Comparison of ENCODE assay signal across 12 cellular contexts in the genomic region with DNA sequence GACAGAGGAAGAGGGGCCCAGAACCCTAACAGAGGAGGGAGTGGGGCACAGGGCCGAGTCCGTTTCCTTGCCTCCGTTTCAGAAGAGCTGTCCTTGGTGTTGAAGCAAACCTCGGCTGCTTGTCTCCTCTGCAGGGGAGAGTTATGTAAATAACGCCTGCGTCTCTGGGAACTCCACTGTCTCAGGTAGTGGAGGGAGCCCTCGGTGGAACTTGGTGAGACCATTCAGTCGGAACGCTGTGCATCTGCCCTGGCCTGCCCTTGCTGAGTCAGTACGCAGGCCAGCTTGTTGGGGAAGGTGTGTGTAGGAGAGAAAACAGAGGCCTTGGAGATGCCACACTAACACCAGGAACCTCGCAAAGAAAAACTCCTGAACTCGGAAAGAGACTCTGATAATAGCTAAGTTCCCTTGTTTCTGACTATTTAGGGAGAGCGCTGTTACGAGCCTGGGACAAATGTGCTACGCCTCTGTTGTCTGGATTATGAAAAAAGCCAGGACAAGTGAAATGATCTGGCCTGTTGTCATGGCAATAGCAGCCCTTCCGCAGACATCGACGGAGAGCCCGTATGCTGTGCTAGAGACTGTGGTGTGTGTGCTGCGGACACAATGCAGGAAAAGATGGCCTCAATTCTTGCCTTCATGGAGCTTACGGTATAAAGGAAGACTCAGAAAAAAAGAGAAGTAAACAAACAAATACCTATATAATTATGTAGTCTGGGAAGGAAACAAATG.
A peak's percentile ranks its signal among the peaks of the same experiment; 100 is the strongest.
DNase-seq lines count a peak whose midpoint lies in the region; ATAC-seq and TF ChIP-seq lines count a peak whose summit lies in the region.
"Had no signal": no experiment of that assay in that cellular context is flagged by ENCODE, and none has a peak within 500 bp of the region (broad histone marks: within the 10 kb centered on the region; RNA-seq: fewer than 3 reads in every experiment).

No MANE protein-coding gene starts in this region.

- TF ChIP-seq CTCF in HCT116 (IDR thresholded peaks at IDR 0.05 in 2 of 3, conservative IDR thresholded peaks at IDR 0.05 in 1 of 3; ENCODE audit: borderline replicate concordance in 1 of 3, insufficient read depth in 1 of 3, low read depth in 2 of 3, low read length in 2 of 3) = no peak
- TF ChIP-seq CTCF in esophagus muscularis mucosa (IDR thresholded peaks at IDR 0.05) = no peak
- no peak for TF ChIP-seq CTCF in nephron progenitor cell (IDR thresholded peaks at IDR 0.05)

- H3K4me1 ChIP-seq in HCT116 (ENCODE audit: control insufficient read depth in 1 of 2, insufficient read depth in 2 of 2, low read length in 2 of 2) = no peaks in the 10 kb centered on the region
- no peaks in the 10 kb centered on the region for H3K4me1 ChIP-seq in esophagus muscularis mucosa

- TF ChIP-seq RAD21 in HCT116 (IDR thresholded peaks at IDR 0.05; ENCODE audit: low read depth) = no peak

- H3K4me3 Mint-ChIP-seq in nephron progenitor cell = no peak overlapping the region
- no peak overlapping the region for H3K4me3 Mint-ChIP-seq in activated T-helper 2 cell treated with anti-CD3 and anti-CD28 coated beads, Interferon-gamma antibody, Interleukin-2, Interleukin-4, amounts not matched to agents 10 μg/mL and 5 μg/mL and 100 μg/mL, durations not matched to agents 14 hours and 24 hours and 36 hours (ENCODE audit: low read depth)

- H3K79me2 ChIP-seq in HCT116 (ENCODE audit: insufficient read depth, low read length) = no peaks in the 10 kb centered on the region

- H3K27me3 ChIP-seq in HCT116 (ENCODE audit: insufficient read depth, low read length) (0 out of 2 replicates have a peak, but pooled peaks cover 18% of the 10 kb centered on the region), esophagus muscularis mucosa (peaks cover 0 to 11% (median 0%) of the 10 kb centered on the region in 4 donors)

- POLR2A ChIA-PET in HCT116 (lab: Charles Lee) = no interaction called here

- no peaks in the 10 kb centered on the region for H3K9me2 ChIP-seq in HCT116 (ENCODE audit: insufficient read depth)

- no peaks in the 10 kb centered on the region for H3K36me3 Mint-ChIP-seq in nephron progenitor cell (ENCODE audit: low read depth)
- H3K36me3 Mint-ChIP-seq in activated T-helper 2 cell treated with anti-CD3 and anti-CD28 coated beads, Interferon-gamma antibody, Interleukin-2, Interleukin-4, amounts not matched to agents 10 μg/mL and 5 μg/mL and 100 μg/mL, durations not matched to agents 14 hours and 24 hours and 36 hours (ENCODE audit: low read depth) = no peaks in the 10 kb centered on the region

- peaks cover 8% of the 10 kb centered on the region for H3K4me1 Mint-ChIP-seq in nephron progenitor cell
- H3K4me1 Mint-ChIP-seq in activated T-helper 2 cell treated with anti-CD3 and anti-CD28 coated beads, Interferon-gamma antibody, Interleukin-2, Interleukin-4, amounts not matched to agents 10 μg/mL and 5 μg/mL and 100 μg/mL, durations not matched to agents 14 hours and 24 hours and 36 hours (ENCODE audit: low read depth) = peaks cover 3% of the 10 kb centered on the region

- H3K27ac Mint-ChIP-seq in nephron progenitor cell = no peak overlapping the region
- H3K27ac Mint-ChIP-seq in activated T-helper 2 cell treated with anti-CD3 and anti-CD28 coated beads, Interferon-gamma antibody, Interleukin-2, Interleukin-4, amounts not matched to agents 10 μg/mL and 5 μg/mL and 100 μg/mL, durations not matched to agents 14 hours and 24 hours and 36 hours = no peak overlapping the region

- no peak for ATAC-seq in HCT116

- H3K4me3 ChIP-seq in HCT116 (replicated peaks in 1 of 2; ENCODE audit: low read depth in 1 of 2, low read length in 2 of 2) (no peak overlapping the region), esophagus muscularis mucosa (no peak overlapping the region)
- H3K4me3 ChIP-seq: lung, PC-9 had no signal

- H3K27me3 Mint-ChIP-seq in nephron progenitor cell (ENCODE audit: low read depth, poor library complexity) = peaks cover 13% of the 10 kb centered on the region
- H3K27me3 Mint-ChIP-seq in activated T-helper 2 cell treated with anti-CD3 and anti-CD28 coated beads, Interferon-gamma antibody, Interleukin-2, Interleukin-4, amounts not matched to agents 10 μg/mL and 5 μg/mL and 100 μg/mL, durations not matched to agents 14 hours and 24 hours and 36 hours (ENCODE audit: low read depth) = no peaks in the 10 kb centered on the region

- TF ChIP-seq POLR2A in HCT116 (IDR thresholded peaks at IDR 0.05; ENCODE audit: borderline replicate concordance, extremely low read depth, insufficient read depth, insufficient read length) (no peak), esophagus muscularis mucosa (IDR thresholded peaks at IDR 0.05; ENCODE audit: low read depth) (no peak)

- H3K9ac ChIP-seq in HCT116 (ENCODE audit: low read length) = no peak overlapping the region

- DNase-seq in HCT116 (ENCODE audit: low read depth, low spot score) = no peak
- peak; percentile 59 for DNase-seq in SK-N-DZ (ENCODE audit: low spot score)
- peak; percentile 80 for DNase-seq in esophagus muscularis mucosa (ENCODE audit: extremely low spot score)
- DNase-seq in nephron progenitor cell = peak; percentile 51
- no peak for DNase-seq in NCI-H1930 (lab: John Stamatoyannopoulos, UW)
- DNase-seq in activated CD4-positive, alpha-beta T cell treated with anti-CD3 and anti-CD28 coated beads, Interleukin-2, amount 50 U/mL, for 4 hours = no peak
- DNase-seq in HCEC 1CT = no peak
- no peak for DNase-seq in activated T-helper 2 cell treated with anti-CD3 and anti-CD28 coated beads, Interferon-gamma antibody, Interleukin-2, Interleukin-4, amounts not matched to agents 10 μg/mL and 5 μg/mL and 100 μg/mL, durations not matched to agents 14 hours and 24 hours and 36 hours (ENCODE audit: low spot score)
- DNase-seq: activated effector memory CD4-positive, alpha-beta T cell treated with anti-CD3 and anti-CD28 coated beads, Interleukin-2, amount 50 U/mL, for 16 hours; NCI-H1092 treated with DMSO at 0.1 percent for 48 hours; PC-9 had no signal

- H3K4me2 ChIP-seq in HCT116 (ENCODE audit: low read length) = no peak overlapping the region
- H3K4me2 ChIP-seq: PC-9 had no signal

- no peaks in the 10 kb centered on the region for H3K36me3 ChIP-seq in HCT116 (ENCODE audit: control insufficient read depth in 1 of 2, insufficient read depth in 2 of 2, low read length in 2 of 2)
- no peaks in the 10 kb centered on the region for H3K36me3 ChIP-seq in esophagus muscularis mucosa

- BruUV-seq in HCT116 (replicated peaks; lab: Mats Ljungman, UMichigan) = no TSS peak

- RAD21 ChIA-PET in HCT116 (lab: Charles Lee; ENCODE audit: low non-redundant PET in 1 of 2, low total read pairs in 2 of 2, uncharacterized antibody in 2 of 2, unreplicated experiment in 2 of 2) = no interaction called here

- H3K9me3 ChIP-seq in HCT116 (ENCODE audit: control insufficient read depth in 1 of 2, insufficient read depth in 1 of 2, low read depth in 1 of 2, low read length in 2 of 2) = no peaks in the 10 kb centered on the region
- H3K9me3 ChIP-seq in esophagus muscularis mucosa = no peaks in the 10 kb centered on the region

- 69% methylated on average over 16 of the region's 21 CpGs for WGBS in esophagus muscularis mucosa

- no peaks in the 10 kb centered on the region for H3K9me3 Mint-ChIP-seq in nephron progenitor cell
- no peaks in the 10 kb centered on the region for H3K9me3 Mint-ChIP-seq in activated T-helper 2 cell treated with anti-CD3 and anti-CD28 coated beads, Interferon-gamma antibody, Interleukin-2, Interleukin-4, amounts not matched to agents 10 μg/mL and 5 μg/mL and 100 μg/mL, durations not matched to agents 14 hours and 24 hours and 36 hours

- no peak for TF ChIP-seq EP300 in esophagus muscularis mucosa (IDR thresholded peaks at IDR 0.05)

- no peaks in the 10 kb centered on the region for H4K20me1 ChIP-seq in HCT116 (ENCODE audit: insufficient read depth)

- no peak overlapping the region for H2AFZ ChIP-seq in HCT116 (ENCODE audit: low read depth, low read length, poor library complexity, severe bottlenecking)
- H2AFZ ChIP-seq: PC-9 had no signal

- H3K27ac ChIP-seq in HCT116 (ENCODE audit: low read depth, low read length) (no peak overlapping the region), esophagus muscularis mucosa (replicated peaks in 1 of 4) (no peak overlapping the region)
- H3K27ac ChIP-seq: PC-9 had no signal

- intact Hi-C loops in HCT116 (cut with micrococcal nuclease) = no loop called here
- intact Hi-C loops in esophagus muscularis mucosa (cut with DNase I) = no loop called here
- intact Hi-C loops in activated T-helper 2 cell treated with anti-CD3 and anti-CD28 coated beads, Interferon-gamma antibody, Interleukin-2, Interleukin-4, amounts not matched to agents 10 μg/mL and 5 μg/mL and 100 μg/mL, durations not matched to agents 14 hours and 24 hours and 36 hours (cut with micrococcal nuclease) = no loop called here

- CTCF ChIA-PET in HCT116 (lab: Charles Lee) = no interaction called here

TF ChIP-seq in HCT116, 20 proteins besides CTCF, POLR2A, EP300 and RAD21:
- no peak for TF ChIP-seq ZFX (IDR thresholded peaks at IDR 0.05)
- TF ChIP-seq, protein P1, sequence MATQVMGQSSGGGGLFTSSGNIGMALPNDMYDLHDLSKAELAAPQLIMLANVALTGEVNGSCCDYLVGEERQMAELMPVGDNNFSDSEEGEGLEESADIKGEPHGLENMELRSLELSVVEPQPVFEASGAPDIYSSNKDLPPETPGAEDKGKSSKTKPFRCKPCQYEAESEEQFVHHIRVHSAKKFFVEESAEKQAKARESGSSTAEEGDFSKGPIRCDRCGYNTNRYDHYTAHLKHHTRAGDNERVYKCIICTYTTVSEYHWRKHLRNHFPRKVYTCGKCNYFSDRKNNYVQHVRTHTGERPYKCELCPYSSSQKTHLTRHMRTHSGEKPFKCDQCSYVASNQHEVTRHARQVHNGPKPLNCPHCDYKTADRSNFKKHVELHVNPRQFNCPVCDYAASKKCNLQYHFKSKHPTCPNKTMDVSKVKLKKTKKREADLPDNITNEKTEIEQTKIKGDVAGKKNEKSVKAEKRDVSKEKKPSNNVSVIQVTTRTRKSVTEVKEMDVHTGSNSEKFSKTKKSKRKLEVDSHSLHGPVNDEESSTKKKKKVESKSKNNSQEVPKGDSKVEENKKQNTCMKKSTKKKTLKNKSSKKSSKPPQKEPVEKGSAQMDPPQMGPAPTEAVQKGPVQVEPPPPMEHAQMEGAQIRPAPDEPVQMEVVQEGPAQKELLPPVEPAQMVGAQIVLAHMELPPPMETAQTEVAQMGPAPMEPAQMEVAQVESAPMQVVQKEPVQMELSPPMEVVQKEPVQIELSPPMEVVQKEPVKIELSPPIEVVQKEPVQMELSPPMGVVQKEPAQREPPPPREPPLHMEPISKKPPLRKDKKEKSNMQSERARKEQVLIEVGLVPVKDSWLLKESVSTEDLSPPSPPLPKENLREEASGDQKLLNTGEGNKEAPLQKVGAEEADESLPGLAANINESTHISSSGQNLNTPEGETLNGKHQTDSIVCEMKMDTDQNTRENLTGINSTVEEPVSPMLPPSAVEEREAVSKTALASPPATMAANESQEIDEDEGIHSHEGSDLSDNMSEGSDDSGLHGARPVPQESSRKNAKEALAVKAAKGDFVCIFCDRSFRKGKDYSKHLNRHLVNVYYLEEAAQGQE (IDR thresholded peaks at IDR 0.05; ENCODE audit: low read depth) = peak; percentile 16; the same call in 1 of the 2 replicates

Comparison
In these comparisons a context has a peak if more than half of its experiments do, and no peak if none do; other contexts are left out.
1. DNase-seq: peak in SK-N-DZ (single experiment), esophagus muscularis mucosa (single experiment) and nephron progenitor cell (single experiment); none in HCT116 (single experiment), NCI-H1930 (0 of 2), activated CD4-positive, alpha-beta T cell treated with anti-CD3 and anti-CD28 coated beads, Interleukin-2, amount 50 U/mL, for 4 hours (0 of 2), HCEC 1CT (single experiment) and activated T-helper 2 cell treated with anti-CD3 and anti-CD28 coated beads, Interferon-gamma antibody, Interleukin-2, Interleukin-4, amounts not matched to agents 10 μg/mL and 5 μg/mL and 100 μg/mL, durations not matched to agents 14 hours and 24 hours and 36 hours (single experiment).